ENCODE assay signal across 21 cellular contexts in the genomic region with DNA sequence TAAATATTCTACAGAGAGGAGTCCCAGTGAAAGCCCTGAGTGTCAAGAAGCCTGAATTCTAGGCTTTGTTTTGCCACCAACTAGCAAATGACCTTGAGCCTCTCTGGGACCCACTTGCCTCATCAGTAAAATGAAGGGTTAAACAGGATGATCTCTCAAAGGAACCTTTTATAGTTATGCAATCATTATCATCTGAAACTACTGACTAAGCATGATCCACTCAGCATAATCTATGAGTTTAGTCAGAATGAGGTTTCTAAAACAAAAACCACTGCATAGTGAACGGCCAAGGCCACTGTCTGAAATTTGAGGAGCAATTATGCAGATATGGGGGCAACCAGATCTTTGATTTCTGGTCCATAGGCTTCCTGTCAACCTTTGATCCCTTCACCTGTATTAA.
DNase-seq lines count a peak whose midpoint lies in the region; TF ChIP-seq lines count a peak whose summit lies in the region.
"Had no signal": no experiment of that assay in that cellular context is flagged by ENCODE, and none has a peak within 500 bp of the region (broad histone marks: within the 10 kb centered on the region; RNA-seq: fewer than 3 reads in every experiment).

No MANE protein-coding gene starts in this region.

- TF ChIP-seq CTCF in BE2C (IDR thresholded peaks at IDR 0.05; ENCODE audit: low read depth, low read length) (no peak), Loucy (conservative IDR thresholded peaks at IDR 0.05; ENCODE audit: low read length) (no peak), fibroblast of the aortic adventitia (IDR thresholded peaks at IDR 0.05; ENCODE audit: insufficient read depth, low read length) (no peak), brain microvascular endothelial cell (IDR thresholded peaks at IDR 0.05; ENCODE audit: low read depth, low read length, missing control alignments) (no peak), nephron progenitor cell (IDR thresholded peaks at IDR 0.05) (no peak), uterus (IDR thresholded peaks at IDR 0.05) (no peak)

- in situ Hi-C loops in brain microvascular endothelial cell (cut with HindIII; ENCODE audit: low pct_ligation_motif_present, low sequenced_read_pairs): no loop called here

- H2AFZ ChIP-seq in Loucy (ENCODE audit: low read length): no peak overlapping the region

- intact Hi-C loops in uterus (cut with DNase I; ENCODE audit: low total_unique reads): no loop called here

- no peak overlapping the region for H3K9ac ChIP-seq in Loucy (ENCODE audit: low read depth, low read length, poor library complexity, severe bottlenecking)
- H3K9ac ChIP-seq: BLaER1 treated with 17β-estradiol and CSF1 and Interleukin-3, amounts not matched to agents 10 nM and 100 nM had no signal

- H3K27me3 ChIP-seq in BE2C: no peaks in the 10 kb centered on the region
- no peaks in the 10 kb centered on the region for H3K27me3 ChIP-seq in Loucy (ENCODE audit: insufficient read depth, low read length, poor library complexity, severe bottlenecking)
- H3K27me3 ChIP-seq in brain microvascular endothelial cell (replicated peaks): no peaks in the 10 kb centered on the region
- H3K27me3 ChIP-seq in uterus: no peaks in the 10 kb centered on the region
- H3K27me3 ChIP-seq: BLaER1 treated with 17β-estradiol and CSF1 and Interleukin-3, amounts not matched to agents 10 nM and 100 nM; esophagus muscularis mucosa had no signal

- no peaks in the 10 kb centered on the region for H3K27me3 Mint-ChIP-seq in nephron progenitor cell (ENCODE audit: low read depth, poor library complexity)
- H3K27me3 Mint-ChIP-seq: activated CD4-positive, alpha-beta memory T cell treated with anti-CD3 and anti-CD28 coated beads, Interleukin-2, amount 10 ng/mL, durations not matched to agents 7 days and 5 days had no signal

- H3K4me3 Mint-ChIP-seq in nephron progenitor cell: no peak overlapping the region
- H3K4me3 Mint-ChIP-seq: activated CD4-positive, alpha-beta memory T cell treated with anti-CD3 and anti-CD28 coated beads, Interleukin-2, amount 10 ng/mL, durations not matched to agents 7 days and 5 days; activated T-cell treated with anti-CD3 and anti-CD28 coated beads, Interleukin-2, amount 50 U/mL, for 4 hours; nephron had no signal

- H3K9me3 ChIP-seq in BE2C: no peaks in the 10 kb centered on the region
- H3K9me3 ChIP-seq in Loucy (ENCODE audit: insufficient read depth, low read depth, low read length): no peaks in the 10 kb centered on the region
- no peaks in the 10 kb centered on the region for H3K9me3 ChIP-seq in uterus
- H3K9me3 ChIP-seq: BLaER1 treated with 17β-estradiol and CSF1 and Interleukin-3, amounts not matched to agents 10 nM and 100 nM; esophagus muscularis mucosa; psoas muscle had no signal

- peaks cover 21% of the 10 kb centered on the region for H3K4me1 ChIP-seq in BE2C
- H3K4me1 ChIP-seq in Loucy (ENCODE audit: insufficient read depth, low read length, poor library complexity, severe bottlenecking): peaks cover 7% of the 10 kb centered on the region
- H3K4me1 ChIP-seq in uterus: no peaks in the 10 kb centered on the region
- H3K4me1 ChIP-seq: esophagus muscularis mucosa, psoas muscle had no signal

- no peak for TF ChIP-seq POLR2A in uterus (IDR thresholded peaks at IDR 0.05)

- no peaks in the 10 kb centered on the region for H3F3A ChIP-seq in Loucy (ENCODE audit: low read depth)

- no peaks in the 10 kb centered on the region for H3K79me2 ChIP-seq in Loucy (ENCODE audit: insufficient read depth, low read length)

- H3K4me3 ChIP-seq in BE2C (ENCODE audit: low read depth, low read length) (peak overlapping the region; percentile 19), Loucy (ENCODE audit: low read length, poor library complexity, severe bottlenecking) (no peak overlapping the region), fibroblast of the aortic adventitia (ENCODE audit: low read depth, low read length) (no peak overlapping the region), brain microvascular endothelial cell (ENCODE audit: low read depth, low read length) (no peak overlapping the region), uterus (no peak overlapping the region)
- H3K4me3 ChIP-seq: BLaER1 treated with 17β-estradiol and CSF1 and Interleukin-3, amounts not matched to agents 10 nM and 100 nM; esophagus muscularis mucosa; psoas muscle had no signal

- DNase-seq in BE2C (no peak), amniotic epithelial cell (ENCODE audit: low read depth) (peak; percentile 55), fibroblast of the aortic adventitia (ENCODE audit: low read depth) (peak; percentile 60), brain microvascular endothelial cell (no peak), nephron progenitor cell (no peak), uterus (no peak)
- DNase-seq in activated T-cell treated with anti-CD3 and anti-CD28 coated beads, Interleukin-2, amount 50 U/mL, for 1 hour: no peak
- DNase-seq: activated CD4-positive, alpha-beta memory T cell treated with anti-CD3 and anti-CD28 coated beads, Interleukin-2, amount 10 ng/mL, durations not matched to agents 7 days and 5 days; activated naive CD4-positive, alpha-beta T cell treated with anti-CD3 and anti-CD28 coated beads, Interleukin-2, amount 50 U/mL, for 16 hours; activated T-cell treated with anti-CD3 and anti-CD28 coated beads, Interleukin-2, amount 50 U/mL, for 4 hours; NCI-H1930; NCI-H446 treated with DMSO at 0.1 percent for 48 hours; psoas muscle; stimulated activated CD4-positive, alpha-beta T cell treated with anti-CD3 and anti-CD28 coated beads, Interleukin-15, amount 100 ng/mL, for 24 hours; stimulated activated naive CD4-positive, alpha-beta T cell; T-helper 2 cell; trophoblast cell had no signal

- no peak overlapping the region for H3K27ac Mint-ChIP-seq in nephron progenitor cell
- H3K27ac Mint-ChIP-seq: activated CD4-positive, alpha-beta memory T cell treated with anti-CD3 and anti-CD28 coated beads, Interleukin-2, amount 10 ng/mL, durations not matched to agents 7 days and 5 days had no signal

- peak overlapping the region; percentile 7 for H3K4me2 ChIP-seq in Loucy (ENCODE audit: low read depth, low read length, poor library complexity, severe bottlenecking)

- no peaks in the 10 kb centered on the region for H3K36me3 Mint-ChIP-seq in nephron progenitor cell (ENCODE audit: low read depth)

- peaks cover 38% of the 10 kb centered on the region for H3K4me1 Mint-ChIP-seq in nephron progenitor cell
- H3K4me1 Mint-ChIP-seq: activated CD4-positive, alpha-beta memory T cell treated with anti-CD3 and anti-CD28 coated beads, Interleukin-2, amount 10 ng/mL, durations not matched to agents 7 days and 5 days had no signal

- H3K36me3 ChIP-seq in BE2C (no peaks in the 10 kb centered on the region), Loucy (ENCODE audit: insufficient read depth, low read length) (no peaks in the 10 kb centered on the region), brain microvascular endothelial cell (replicated peaks) (no peaks in the 10 kb centered on the region), uterus (no peaks in the 10 kb centered on the region)
- H3K36me3 ChIP-seq: BLaER1 treated with 17β-estradiol and CSF1 and Interleukin-3, amounts not matched to agents 10 nM and 100 nM; esophagus muscularis mucosa had no signal

- no peaks in the 10 kb centered on the region for H3K9me3 Mint-ChIP-seq in nephron progenitor cell
- H3K9me3 Mint-ChIP-seq: activated CD4-positive, alpha-beta memory T cell treated with anti-CD3 and anti-CD28 coated beads, Interleukin-2, amount 10 ng/mL, durations not matched to agents 7 days and 5 days; activated T-cell treated with anti-CD3 and anti-CD28 coated beads, Interleukin-2, amount 50 U/mL, for 4 hours; nephron had no signal

- no peaks in the 10 kb centered on the region for H3K9me2 ChIP-seq in Loucy (replicated peaks; ENCODE audit: low read depth, low read length)

- H4K20me1 ChIP-seq in Loucy (ENCODE audit: insufficient read depth, low read length, poor library complexity, severe bottlenecking): no peaks in the 10 kb centered on the region
- H4K20me1 ChIP-seq: BLaER1 treated with 17β-estradiol and CSF1 and Interleukin-3, amounts not matched to agents 10 nM and 100 nM had no signal

- no peak overlapping the region for H3K27ac ChIP-seq in brain microvascular endothelial cell
- no peak overlapping the region for H3K27ac ChIP-seq in uterus
- H3K27ac ChIP-seq: BLaER1 treated with 17β-estradiol and CSF1 and Interleukin-3, amounts not matched to agents 10 nM and 100 nM; esophagus muscularis mucosa; psoas muscle had no signal

Comparison
In these comparisons a context has a peak if more than half of its experiments do, and no peak if none do; other contexts are left out.
1. DNase-seq: peak in amniotic epithelial cell (single experiment) and fibroblast of the aortic adventitia (single experiment); none in BE2C (single experiment), brain microvascular endothelial cell (single experiment), activated T-cell treated with anti-CD3 and anti-CD28 coated beads, Interleukin-2, amount 50 U/mL, for 1 hour (single experiment), nephron progenitor cell (single experiment) and uterus (0 of 2).